ENCODE assay signal across 1 cellular context in the genomic region with DNA sequence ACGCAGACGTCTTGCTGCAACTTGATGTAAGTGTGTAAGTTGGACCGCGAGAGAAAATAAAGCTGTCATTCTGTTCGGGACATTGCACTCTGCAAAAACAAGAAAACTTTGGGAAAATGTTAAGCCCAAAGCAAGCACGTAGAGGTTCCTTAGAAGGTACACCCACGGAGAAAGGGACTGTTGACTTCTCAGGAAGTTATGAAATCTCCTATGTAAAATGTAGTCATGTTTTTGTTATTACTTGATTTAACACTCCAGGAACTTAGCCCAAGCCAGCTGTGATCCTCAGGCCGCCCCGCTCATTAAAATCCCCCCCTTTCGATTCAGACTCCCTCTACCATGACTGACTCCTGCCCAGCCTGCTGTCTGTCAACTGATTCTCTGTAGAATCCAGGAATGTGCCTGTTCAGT.
TF ChIP-seq lines count a peak whose summit lies in the region.

No MANE protein-coding gene starts in this region.

TF ChIP-seq in H1, 55 proteins besides CTCF, POLR2A, EP300 and RAD21:
- TF ChIP-seq CHD1 (IDR thresholded peaks at IDR 0.05; ENCODE audit: low read depth, low read length) (no peak), ASH2L (IDR thresholded peaks at IDR 0.05; ENCODE audit: low read length) (no peak), TAF1 (IDR thresholded peaks at IDR 0.05; ENCODE audit: low read depth, low read length) (no peak), EGR1 (IDR thresholded peaks at IDR 0.05; ENCODE audit: borderline replicate concordance, low read depth, low read length) (no peak), HDAC6 (IDR thresholded peaks at IDR 0.05; ENCODE audit: low read depth, low read length) (no peak), NANOG (IDR thresholded peaks at IDR 0.05; ENCODE audit: insufficient read depth, low read depth, low read length, poor library complexity, severe bottlenecking) (no peak), CBX5 (IDR thresholded peaks at IDR 0.05; ENCODE audit: low read depth, low read length) (no peak), RFX5 (IDR thresholded peaks at IDR 0.05; ENCODE audit: borderline replicate concordance, low read depth, low read length) (no peak), USF2 (IDR thresholded peaks at IDR 0.05; ENCODE audit: low read length) (no peak)
